12 cellular contexts compared by ENCODE assay signal in genomic region chrX:109281478-109282275, GRCh38.
DNase-seq lines count a peak whose midpoint lies in the region; ATAC-seq, FAIRE-seq and TF ChIP-seq lines count a peak whose summit lies in the region.
"Had no signal": no experiment of that assay in that cellular context is flagged by ENCODE, and none has a peak within 500 bp of the region (broad histone marks: within the 10 kb centered on the region; RNA-seq: fewer than 3 reads in every experiment).

No MANE protein-coding gene starts in this region.

- no peak overlapping the region for H3K4me2 ChIP-seq in astrocyte (ENCODE audit: low read length)

- H3K79me2 ChIP-seq in astrocyte (ENCODE audit: insufficient read depth, low read length), result no peaks in the 10 kb centered on the region

- H3K4me1 ChIP-seq in astrocyte (ENCODE audit: insufficient read depth, low read length), result no peaks in the 10 kb centered on the region
- no peaks in the 10 kb centered on the region for H3K4me1 ChIP-seq in aorta (ENCODE audit: control insufficient read depth in 1 of 2, insufficient read depth in 2 of 2, low read length in 2 of 2)
- H3K4me1 ChIP-seq: psoas muscle had no signal

- DNase-seq in left ventricle myocardium superior (no peak), Right ventricle myocardium inferior (ENCODE audit: missing footprints) (no peak), astrocyte (ENCODE audit: low read depth) (peak; percentile 14), aorta (no peak), NCI-H2196 (lab: John Stamatoyannopoulos, UW; ENCODE audit: unreplicated experiment) (no peak), middle frontal gyrus (ENCODE audit: extremely low spot score, low spot score) (no peak)
- no peak for DNase-seq in NK-92 treated with Interleukin-12 subunit alpha and Interleukin-12 subunit beta, amount 100 ng/mL, for 24 hours (lab: John Stamatoyannopoulos, UW)
- DNase-seq: activated T-cell treated with anti-CD3 and anti-CD28 coated beads, Interleukin-2, amount 50 U/mL, for 4 hours; psoas muscle had no signal

- TF ChIP-seq CTCF in astrocyte (IDR thresholded peaks at IDR 0.05; ENCODE audit: insufficient read depth, low read depth, low read length), result no peak

- FAIRE-seq in astrocyte (lab: Jason Lieb, UNC), result peak; percentile 26

- no peak overlapping the region for H3K4me3 Mint-ChIP-seq in astrocyte (ENCODE audit: unreplicated experiment)
- H3K4me3 Mint-ChIP-seq: activated T-cell treated with anti-CD3 and anti-CD28 coated beads, Interleukin-2, amount 50 U/mL, for 4 hours; stimulated activated naive CD8-positive, alpha-beta T cell treated with anti-CD3 and anti-CD28 coated beads, Interleukin-15, Interleukin-2, amounts not matched to agents 100 ng/mL and 50 ng/mL, for 24 hours had no signal

- H4K20me1 ChIP-seq in astrocyte (ENCODE audit: insufficient read depth, low read length), result no peaks in the 10 kb centered on the region

- 10 to 11% methylated on average over 3 of the region's 3 CpGs for WGBS in aorta, 2 donors

- H3K36me3 ChIP-seq in astrocyte (ENCODE audit: insufficient read depth, low read length) (no peaks in the 10 kb centered on the region), aorta (ENCODE audit: control insufficient read depth in 1 of 2, insufficient read depth in 2 of 2, low read length in 1 of 2) (no peaks in the 10 kb centered on the region)

- no peak overlapping the region for H3K9ac ChIP-seq in astrocyte (ENCODE audit: low read length)

- H3K27me3 Mint-ChIP-seq in astrocyte (ENCODE audit: low read depth, unreplicated experiment), result no peaks in the 10 kb centered on the region
- H3K27me3 Mint-ChIP-seq: stimulated activated naive CD8-positive, alpha-beta T cell treated with anti-CD3 and anti-CD28 coated beads, Interleukin-15, Interleukin-2, amounts not matched to agents 100 ng/mL and 50 ng/mL, for 24 hours had no signal

- no peak overlapping the region for H3K27ac Mint-ChIP-seq in astrocyte (ENCODE audit: unreplicated experiment)
- H3K27ac Mint-ChIP-seq: stimulated activated naive CD8-positive, alpha-beta T cell treated with anti-CD3 and anti-CD28 coated beads, Interleukin-15, Interleukin-2, amounts not matched to agents 100 ng/mL and 50 ng/mL, for 24 hours had no signal

- peak; percentile 38 for ATAC-seq in left ventricle myocardium superior
- no peak for ATAC-seq in Right ventricle myocardium inferior
- ATAC-seq in HG03103 (IDR thresholded peaks at IDR 0.05; ENCODE audit: low read depth, unreplicated experiment), result peak; percentile 57
- ATAC-seq in aorta (ENCODE audit: low FRiP score), result peak; percentile 64
- ATAC-seq: activated T-cell treated with anti-CD3 and anti-CD28 coated beads, Interleukin-2, amount 50 U/mL, for 4 hours; HCT116; psoas muscle had no signal

- no peaks in the 10 kb centered on the region for H3K27me3 ChIP-seq in astrocyte (ENCODE audit: insufficient read depth, low read length)
- H3K27me3 ChIP-seq in aorta (ENCODE audit: control insufficient read depth in 1 of 2, insufficient read depth in 2 of 2, low read length in 1 of 2), result no peaks in the 10 kb centered on the region

- no peaks in the 10 kb centered on the region for H3K36me3 Mint-ChIP-seq in astrocyte (ENCODE audit: low read depth, unreplicated experiment)

- H3K27ac ChIP-seq in astrocyte (ENCODE audit: low read depth, low read length) (no peak overlapping the region), aorta (ENCODE audit: low read depth in 1 of 2, low read length in 2 of 2) (no peak overlapping the region)
- H3K27ac ChIP-seq: psoas muscle had no signal

- peaks cover 2% of the 10 kb centered on the region for H3K4me1 Mint-ChIP-seq in astrocyte (ENCODE audit: low read depth, unreplicated experiment)

- intact Hi-C loops in left ventricle myocardium superior (cut with micrococcal nuclease) (no loop called here), Right ventricle myocardium inferior (cut with DNase I) (no loop called here), aorta (cut with DNase I) (no loop called here)

- H3K9me3 ChIP-seq in astrocyte (ENCODE audit: insufficient read depth, low read depth, low read length) (no peaks in the 10 kb centered on the region), aorta (ENCODE audit: control insufficient read depth, low read length) (no peaks in the 10 kb centered on the region)
- H3K9me3 ChIP-seq: psoas muscle had no signal

- H3K4me3 ChIP-seq in astrocyte (ENCODE audit: insufficient read depth, low read depth, low read length), result no peak overlapping the region
- H3K4me3 ChIP-seq in aorta (ENCODE audit: low read length in 2 of 2), result no peak overlapping the region
- H3K4me3 ChIP-seq: psoas muscle had no signal

- no peak overlapping the region for H2AFZ ChIP-seq in astrocyte (ENCODE audit: low read depth, low read length)

- H3K9me3 Mint-ChIP-seq in astrocyte (ENCODE audit: unreplicated experiment), result peaks cover 2% of the 10 kb centered on the region
- H3K9me3 Mint-ChIP-seq: stimulated activated naive CD8-positive, alpha-beta T cell treated with anti-CD3 and anti-CD28 coated beads, Interleukin-15, Interleukin-2, amounts not matched to agents 100 ng/mL and 50 ng/mL, for 24 hours had no signal
